8 cellular contexts compared by ENCODE assay signal in the genomic region with DNA sequence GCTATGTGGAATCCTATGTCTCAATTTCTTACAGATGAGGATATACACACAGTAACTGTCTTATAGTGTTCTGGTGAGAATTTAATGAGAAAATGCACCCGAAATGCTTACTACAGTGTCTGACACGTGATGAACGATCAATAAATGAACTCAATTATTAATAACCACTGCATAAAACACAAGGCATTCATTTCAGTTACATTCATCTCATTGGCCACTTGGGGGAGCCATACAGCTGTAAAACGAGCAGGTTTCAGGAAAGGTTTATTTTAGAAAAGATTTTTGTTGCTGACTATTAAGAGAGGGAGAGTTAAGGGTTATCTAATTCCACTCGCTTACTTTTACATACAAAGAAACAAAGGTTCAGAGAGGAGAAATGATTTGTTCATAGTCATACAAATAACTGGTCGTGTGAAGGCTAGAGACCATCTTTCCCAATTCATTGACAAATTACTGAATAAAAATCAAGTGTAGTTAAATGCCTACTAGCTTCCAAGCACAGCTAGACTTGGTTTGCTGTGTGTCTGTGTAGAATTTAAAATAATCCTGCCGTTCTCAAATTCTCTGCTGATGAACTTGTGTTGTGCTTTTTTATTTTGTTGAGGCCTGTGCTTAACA.
DNase-seq lines count a peak whose midpoint lies in the region; ATAC-seq and TF ChIP-seq lines count a peak whose summit lies in the region.

No MANE protein-coding gene starts in this region.

- CTCF ChIA-PET in WTC11 (lab: Charles Lee) = interaction anchor here (0.6 to 1.6 kb wide), 10 partner anchors 30 to 1187 kb away, joined by 3 to 16 read pairs (median 4); no protein-coding TSS in a partner anchor

- H3K27ac Mint-ChIP-seq in activated CD4-positive, alpha-beta T cell treated with anti-CD3 and anti-CD28 coated beads, Interleukin-2, amount 10 ng/mL, durations not matched to agents 24 days and 14 days = no peak overlapping the region
- no peak overlapping the region for H3K27ac Mint-ChIP-seq in WTC11

- no peaks in the 10 kb centered on the region for H3K27me3 Mint-ChIP-seq in activated CD4-positive, alpha-beta T cell treated with anti-CD3 and anti-CD28 coated beads, Interleukin-2, amount 10 ng/mL, durations not matched to agents 24 days and 14 days
- H3K27me3 Mint-ChIP-seq in WTC11 (ENCODE audit: low read depth) = no peaks in the 10 kb centered on the region

- H3K9me3 Mint-ChIP-seq in activated CD4-positive, alpha-beta T cell treated with anti-CD3 and anti-CD28 coated beads, Interleukin-2, amount 10 ng/mL, durations not matched to agents 24 days and 14 days = no peaks in the 10 kb centered on the region
- no peaks in the 10 kb centered on the region for H3K9me3 Mint-ChIP-seq in WTC11

- POLR2A ChIA-PET in WTC11 (lab: Charles Lee) = no interaction called here

- peak; percentile 60; the same call in 1 of the 2 replicates for TF ChIP-seq CTCF in WTC11 (IDR thresholded peaks at IDR 0.05)

- no peak for ATAC-seq in WTC11
- peak; percentile 67 for ATAC-seq in sciatic nerve
- ATAC-seq in HG03460 (IDR thresholded peaks at IDR 0.05; ENCODE audit: unreplicated experiment) = no peak

- no peaks in the 10 kb centered on the region for H3K36me3 Mint-ChIP-seq in activated CD4-positive, alpha-beta T cell treated with anti-CD3 and anti-CD28 coated beads, Interleukin-2, amount 10 ng/mL, durations not matched to agents 24 days and 14 days (ENCODE audit: low read depth)
- no peaks in the 10 kb centered on the region for H3K36me3 Mint-ChIP-seq in WTC11

- no peak overlapping the region for H3K4me3 Mint-ChIP-seq in activated CD4-positive, alpha-beta T cell treated with anti-CD3 and anti-CD28 coated beads, Interleukin-2, amount 10 ng/mL, durations not matched to agents 24 days and 14 days
- no peak overlapping the region for H3K4me3 Mint-ChIP-seq in WTC11

- peak; percentile 71 for DNase-seq in activated CD4-positive, alpha-beta T cell treated with anti-CD3 and anti-CD28 coated beads, Interleukin-2, amount 10 ng/mL, durations not matched to agents 24 days and 14 days
- DNase-seq in activated CD4-positive, alpha-beta T cell treated with anti-CD3 and anti-CD28 coated beads, Interleukin-2, amount 50 U/mL, for 1 hour = no peak
- DNase-seq in LoVo (ENCODE audit: low spot score) = peak; percentile 40
- peak; percentile 16 for DNase-seq in WTC11 (ENCODE audit: low spot score)
- peak in 31 of 42 donors; percentile 6 to 78 (median 44) for DNase-seq in head of caudate nucleus
- DNase-seq in sciatic nerve (ENCODE audit: low spot score) = no peak
- no peak for DNase-seq in effector CD8-positive, alpha-beta T cell (lab: John Stamatoyannopoulos, UW)

- H3K4me1 Mint-ChIP-seq in activated CD4-positive, alpha-beta T cell treated with anti-CD3 and anti-CD28 coated beads, Interleukin-2, amount 10 ng/mL, durations not matched to agents 24 days and 14 days = no peaks in the 10 kb centered on the region
- H3K4me1 Mint-ChIP-seq in WTC11 = no peaks in the 10 kb centered on the region

- intact Hi-C loops in activated CD4-positive, alpha-beta T cell treated with anti-CD3 and anti-CD28 coated beads, Interleukin-2, amount 10 ng/mL, durations not matched to agents 24 days and 14 days (cut with micrococcal nuclease) = no loop called here
- intact Hi-C loops in head of caudate nucleus (cut with DNase I) (loop anchor here (10.0 kb wide), 1 partner anchor 824 kb away; no protein-coding TSS in a partner anchor), sciatic nerve (cut with DNase I) (no loop called here)

TF ChIP-seq in WTC11, 78 proteins besides CTCF, POLR2A, EP300 and RAD21 (continues in another document):
- TF ChIP-seq CBFB (CRISPR knock-in tag; IDR thresholded peaks at IDR 0.05; ENCODE audit: low read depth) (no peak), OVOL2 (CRISPR knock-in tag; IDR thresholded peaks at IDR 0.05; ENCODE audit: borderline replicate concordance) (no peak), ZNF423 (CRISPR knock-in tag; IDR thresholded peaks at IDR 0.05) (no peak)
- TF ChIP-seq, protein P1, sequence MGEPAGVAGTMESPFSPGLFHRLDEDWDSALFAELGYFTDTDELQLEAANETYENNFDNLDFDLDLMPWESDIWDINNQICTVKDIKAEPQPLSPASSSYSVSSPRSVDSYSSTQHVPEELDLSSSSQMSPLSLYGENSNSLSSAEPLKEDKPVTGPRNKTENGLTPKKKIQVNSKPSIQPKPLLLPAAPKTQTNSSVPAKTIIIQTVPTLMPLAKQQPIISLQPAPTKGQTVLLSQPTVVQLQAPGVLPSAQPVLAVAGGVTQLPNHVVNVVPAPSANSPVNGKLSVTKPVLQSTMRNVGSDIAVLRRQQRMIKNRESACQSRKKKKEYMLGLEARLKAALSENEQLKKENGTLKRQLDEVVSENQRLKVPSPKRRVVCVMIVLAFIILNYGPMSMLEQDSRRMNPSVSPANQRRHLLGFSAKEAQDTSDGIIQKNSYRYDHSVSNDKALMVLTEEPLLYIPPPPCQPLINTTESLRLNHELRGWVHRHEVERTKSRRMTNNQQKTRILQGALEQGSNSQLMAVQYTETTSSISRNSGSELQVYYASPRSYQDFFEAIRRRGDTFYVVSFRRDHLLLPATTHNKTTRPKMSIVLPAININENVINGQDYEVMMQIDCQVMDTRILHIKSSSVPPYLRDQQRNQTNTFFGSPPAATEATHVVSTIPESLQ (CRISPR knock-in tag; IDR thresholded peaks at IDR 0.05) = no peak
- TF ChIP-seq, protein P2, sequence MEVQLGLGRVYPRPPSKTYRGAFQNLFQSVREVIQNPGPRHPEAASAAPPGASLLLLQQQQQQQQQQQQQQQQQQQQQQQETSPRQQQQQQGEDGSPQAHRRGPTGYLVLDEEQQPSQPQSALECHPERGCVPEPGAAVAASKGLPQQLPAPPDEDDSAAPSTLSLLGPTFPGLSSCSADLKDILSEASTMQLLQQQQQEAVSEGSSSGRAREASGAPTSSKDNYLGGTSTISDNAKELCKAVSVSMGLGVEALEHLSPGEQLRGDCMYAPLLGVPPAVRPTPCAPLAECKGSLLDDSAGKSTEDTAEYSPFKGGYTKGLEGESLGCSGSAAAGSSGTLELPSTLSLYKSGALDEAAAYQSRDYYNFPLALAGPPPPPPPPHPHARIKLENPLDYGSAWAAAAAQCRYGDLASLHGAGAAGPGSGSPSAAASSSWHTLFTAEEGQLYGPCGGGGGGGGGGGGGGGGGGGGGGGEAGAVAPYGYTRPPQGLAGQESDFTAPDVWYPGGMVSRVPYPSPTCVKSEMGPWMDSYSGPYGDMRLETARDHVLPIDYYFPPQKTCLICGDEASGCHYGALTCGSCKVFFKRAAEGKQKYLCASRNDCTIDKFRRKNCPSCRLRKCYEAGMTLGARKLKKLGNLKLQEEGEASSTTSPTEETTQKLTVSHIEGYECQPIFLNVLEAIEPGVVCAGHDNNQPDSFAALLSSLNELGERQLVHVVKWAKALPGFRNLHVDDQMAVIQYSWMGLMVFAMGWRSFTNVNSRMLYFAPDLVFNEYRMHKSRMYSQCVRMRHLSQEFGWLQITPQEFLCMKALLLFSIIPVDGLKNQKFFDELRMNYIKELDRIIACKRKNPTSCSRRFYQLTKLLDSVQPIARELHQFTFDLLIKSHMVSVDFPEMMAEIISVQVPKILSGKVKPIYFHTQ (CRISPR knock-in tag; IDR thresholded peaks at IDR 0.05) = no peak
- TF ChIP-seq, protein P3, sequence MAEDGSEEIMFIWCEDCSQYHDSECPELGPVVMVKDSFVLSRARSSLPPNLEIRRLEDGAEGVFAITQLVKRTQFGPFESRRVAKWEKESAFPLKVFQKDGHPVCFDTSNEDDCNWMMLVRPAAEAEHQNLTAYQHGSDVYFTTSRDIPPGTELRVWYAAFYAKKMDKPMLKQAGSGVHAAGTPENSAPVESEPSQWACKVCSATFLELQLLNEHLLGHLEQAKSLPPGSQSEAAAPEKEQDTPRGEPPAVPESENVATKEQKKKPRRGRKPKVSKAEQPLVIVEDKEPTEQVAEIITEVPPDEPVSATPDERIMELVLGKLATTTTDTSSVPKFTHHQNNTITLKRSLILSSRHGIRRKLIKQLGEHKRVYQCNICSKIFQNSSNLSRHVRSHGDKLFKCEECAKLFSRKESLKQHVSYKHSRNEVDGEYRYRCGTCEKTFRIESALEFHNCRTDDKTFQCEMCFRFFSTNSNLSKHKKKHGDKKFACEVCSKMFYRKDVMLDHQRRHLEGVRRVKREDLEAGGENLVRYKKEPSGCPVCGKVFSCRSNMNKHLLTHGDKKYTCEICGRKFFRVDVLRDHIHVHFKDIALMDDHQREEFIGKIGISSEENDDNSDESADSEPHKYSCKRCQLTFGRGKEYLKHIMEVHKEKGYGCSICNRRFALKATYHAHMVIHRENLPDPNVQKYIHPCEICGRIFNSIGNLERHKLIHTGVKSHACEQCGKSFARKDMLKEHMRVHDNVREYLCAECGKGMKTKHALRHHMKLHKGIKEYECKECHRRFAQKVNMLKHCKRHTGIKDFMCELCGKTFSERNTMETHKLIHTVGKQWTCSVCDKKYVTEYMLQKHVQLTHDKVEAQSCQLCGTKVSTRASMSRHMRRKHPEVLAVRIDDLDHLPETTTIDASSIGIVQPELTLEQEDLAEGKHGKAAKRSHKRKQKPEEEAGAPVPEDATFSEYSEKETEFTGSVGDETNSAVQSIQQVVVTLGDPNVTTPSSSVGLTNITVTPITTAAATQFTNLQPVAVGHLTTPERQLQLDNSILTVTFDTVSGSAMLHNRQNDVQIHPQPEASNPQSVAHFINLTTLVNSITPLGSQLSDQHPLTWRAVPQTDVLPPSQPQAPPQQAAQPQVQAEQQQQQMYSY (CRISPR knock-in tag; IDR thresholded peaks at IDR 0.05) = no peak
- TF ChIP-seq, protein P4, sequence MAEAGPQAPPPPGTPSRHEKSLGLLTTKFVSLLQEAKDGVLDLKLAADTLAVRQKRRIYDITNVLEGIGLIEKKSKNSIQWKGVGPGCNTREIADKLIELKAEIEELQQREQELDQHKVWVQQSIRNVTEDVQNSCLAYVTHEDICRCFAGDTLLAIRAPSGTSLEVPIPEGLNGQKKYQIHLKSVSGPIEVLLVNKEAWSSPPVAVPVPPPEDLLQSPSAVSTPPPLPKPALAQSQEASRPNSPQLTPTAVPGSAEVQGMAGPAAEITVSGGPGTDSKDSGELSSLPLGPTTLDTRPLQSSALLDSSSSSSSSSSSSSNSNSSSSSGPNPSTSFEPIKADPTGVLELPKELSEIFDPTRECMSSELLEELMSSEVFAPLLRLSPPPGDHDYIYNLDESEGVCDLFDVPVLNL (CRISPR knock-in tag; IDR thresholded peaks at IDR 0.05; ENCODE audit: borderline replicate concordance, low read depth) = no peak

Comparison
In these comparisons a context has a peak if more than half of its experiments do, and no peak if none do; other contexts are left out.
1. DNase-seq: peak in activated CD4-positive, alpha-beta T cell treated with anti-CD3 and anti-CD28 coated beads, Interleukin-2, amount 10 ng/mL, durations not matched to agents 24 days and 14 days (single experiment), LoVo (single experiment), WTC11 (single experiment) and head of caudate nucleus (31 of 42); none in activated CD4-positive, alpha-beta T cell treated with anti-CD3 and anti-CD28 coated beads, Interleukin-2, amount 50 U/mL, for 1 hour (single experiment), sciatic nerve (single experiment) and effector CD8-positive, alpha-beta T cell (single experiment).